ENCODE assay signal across 1 cellular context in genomic region chr10:17805440-17805839, GRCh38.
TF ChIP-seq lines count a peak whose summit lies in the region.

No MANE protein-coding gene starts in this region.

TF ChIP-seq in H1, 55 proteins besides CTCF, POLR2A, EP300 and RAD21:
- TF ChIP-seq SRF (IDR thresholded peaks at IDR 0.05; ENCODE audit: low read depth, low read length), result no peak
- TF ChIP-seq KDM5A (IDR thresholded peaks at IDR 0.05; ENCODE audit: low read length), result no peak
- no peak for TF ChIP-seq SP4 (IDR thresholded peaks at IDR 0.05; ENCODE audit: low read length)
- TF ChIP-seq YY1 (IDR thresholded peaks at IDR 0.05; ENCODE audit: low read depth, low read length), result no peak
